ENCODE assay signal across 9 cellular contexts in genomic region chr11:66544952-66545351, GRCh38. TPM values are rescaled to one million over a fixed set of nuclear protein-coding genes. Genes with fewer than 3 reads are reported as not detected.
DNase-seq lines count a peak whose midpoint lies in the region; ATAC-seq, FAIRE-seq and TF ChIP-seq lines count a peak whose summit lies in the region.
"Not testable (repeated sequence)": the region's sequence is repeated elsewhere in the genome, so short reads cannot be mapped to it uniquely, and the experiment has no call there.
"Had no signal": no experiment of that assay in that cellular context is flagged by ENCODE, and none has a peak within 500 bp of the region (broad histone marks: within the 10 kb centered on the region; RNA-seq: fewer than 3 reads in every experiment).

No MANE protein-coding gene starts in this region.

- H3K9me3 Mint-ChIP-seq in CD8-positive, alpha-beta T cell; astrocyte (ENCODE audit: unreplicated experiment): not testable (repeated sequence)

- H3K9ac ChIP-seq in KMS-11 (peak overlapping the region; percentile 73; the same call in 1 of the 2 replicates), astrocyte (ENCODE audit: low read length) (peak overlapping the region; percentile 84), subcutaneous abdominal adipose tissue (ENCODE audit: low read length in 5 of 5) (peak overlapping the region in 4 of 5 donors; percentile 83 to 87 (median 84))

- H3K4me1 ChIP-seq in CD8-positive, alpha-beta T cell (ENCODE audit: insufficient read depth, low read length), result peaks cover 31% of the 10 kb centered on the region
- peaks cover 17% of the 10 kb centered on the region for H3K4me1 ChIP-seq in KMS-11 (ENCODE audit: low read depth, poor library complexity, severe bottlenecking)
- H3K4me1 ChIP-seq in astrocyte (ENCODE audit: insufficient read depth, low read length), result peaks cover 28% of the 10 kb centered on the region
- peaks cover 30% of the 10 kb centered on the region for H3K4me1 ChIP-seq in neuron (ENCODE audit: insufficient read depth, low read length)
- H3K4me1 ChIP-seq in subcutaneous abdominal adipose tissue (ENCODE audit: control insufficient read depth in 5 of 5, insufficient read depth in 5 of 5, low read length in 5 of 5), result peaks cover 0 to 39% (median 33%) of the 10 kb centered on the region in 5 donors

- H3K9me3 ChIP-seq in CD8-positive, alpha-beta T cell (ENCODE audit: low read length); astrocyte (ENCODE audit: insufficient read depth, low read depth, low read length); neuron (ENCODE audit: low read length); subcutaneous abdominal adipose tissue (ENCODE audit: control insufficient read depth in 5 of 5, low read length in 5 of 5): not testable (repeated sequence)

- not testable (repeated sequence) for H3K27me3 Mint-ChIP-seq in CD8-positive, alpha-beta T cell (ENCODE audit: low read depth)
- H3K27me3 Mint-ChIP-seq in astrocyte (ENCODE audit: low read depth, unreplicated experiment), result peaks cover 23% of the 10 kb centered on the region

- peaks cover 42% of the 10 kb centered on the region for H3K4me1 Mint-ChIP-seq in CD8-positive, alpha-beta T cell (ENCODE audit: low read depth)
- H3K4me1 Mint-ChIP-seq in astrocyte (ENCODE audit: low read depth, unreplicated experiment), result not testable (repeated sequence)

- not testable (repeated sequence) for ATAC-seq in CD8-positive, alpha-beta T cell

- peak overlapping the region; percentile 90; the same call in 1 of the 2 replicates for H2AFZ ChIP-seq in KMS-11 (ENCODE audit: low read depth)
- not testable (repeated sequence) for H2AFZ ChIP-seq in astrocyte (ENCODE audit: low read depth, low read length); neuron (ENCODE audit: low read depth, low read length)

- not testable (repeated sequence) for FAIRE-seq in astrocyte (lab: Jason Lieb, UNC)

- not testable (repeated sequence) for H4K20me1 ChIP-seq in KMS-11 (ENCODE audit: insufficient read depth); astrocyte (ENCODE audit: insufficient read depth, low read length)

- H3K4me3 ChIP-seq in CD8-positive, alpha-beta T cell (ENCODE audit: low read depth, low read length), result peak overlapping the region; percentile 97
- H3K4me3 ChIP-seq in KMS-11 (IDR thresholded peaks at IDR 0.05; ENCODE audit: insufficient read depth, low read depth, low read length), result not testable (repeated sequence)
- H3K4me3 ChIP-seq in astrocyte (ENCODE audit: insufficient read depth, low read depth, low read length), result peak overlapping the region; percentile 66
- peak overlapping the region; percentile 63 for H3K4me3 ChIP-seq in epithelial cell of esophagus (ENCODE audit: low read length)
- H3K4me3 ChIP-seq in kidney epithelial cell (ENCODE audit: low read depth, low read length), result peak overlapping the region; percentile 83
- peak overlapping the region; percentile 80 for H3K4me3 ChIP-seq in neuron (ENCODE audit: low read length)
- peak overlapping the region; percentile 61 to 90 (median 78) for H3K4me3 ChIP-seq in subcutaneous abdominal adipose tissue (ENCODE audit: low read depth in 1 of 5, low read length in 5 of 5)

- TF ChIP-seq CTCF in CD8-positive, alpha-beta T cell (IDR thresholded peaks at IDR 0.05); KMS-11 (conservative IDR thresholded peaks at IDR 0.05; ENCODE audit: low read depth, low read length); VCaP (conservative IDR thresholded peaks at IDR 0.05); astrocyte (IDR thresholded peaks at IDR 0.05; ENCODE audit: insufficient read depth, low read depth, low read length); epithelial cell of esophagus (IDR thresholded peaks at IDR 0.05; ENCODE audit: insufficient read depth, low read depth, low read length, missing control alignments); kidney epithelial cell (IDR thresholded peaks at IDR 0.05; ENCODE audit: insufficient read depth, low read length, poor library complexity, severe bottlenecking): not testable (repeated sequence)

- peaks cover 31% of the 10 kb centered on the region for H3K36me3 Mint-ChIP-seq in CD8-positive, alpha-beta T cell
- H3K36me3 Mint-ChIP-seq in astrocyte (ENCODE audit: low read depth, unreplicated experiment), result peaks cover 10% of the 10 kb centered on the region

- intact Hi-C loops in CD8-positive, alpha-beta T cell (cut with DNase I, micrococcal nuclease), result loop anchor here (1.0 to 10.0 kb wide), 5 partner anchors 34 to 200 kb away; partner anchors contain the start of genes BBS1 (in 1 of the 2), RBM14 (in 1 of the 2) and RBM4 (in 1 of the 2)

- H3K27ac ChIP-seq in CD8-positive, alpha-beta T cell (ENCODE audit: low read depth, low read length), result peak overlapping the region; percentile 79
- H3K27ac ChIP-seq in KMS-11; astrocyte (ENCODE audit: low read depth, low read length); subcutaneous abdominal adipose tissue (ENCODE audit: low read depth, low read length): not testable (repeated sequence)
- H3K27ac ChIP-seq in VCaP, result peak overlapping the region; percentile 88

- POLR2A ChIA-PET in CD8-positive, alpha-beta T cell (lab: Charles Lee), result interaction anchor here (1.0 to 2.7 kb wide), 6 partner anchors 16 to 133 kb away, joined by 3 to 23 read pairs (median 10); partner anchors contain the start of genes CTSF, DPP3, RBM14 and RBM4

- not testable (repeated sequence) for H3K79me2 ChIP-seq in KMS-11 (ENCODE audit: insufficient read depth, low read depth); astrocyte (ENCODE audit: insufficient read depth, low read length)

- peak overlapping the region; percentile 84 for H3K4me3 Mint-ChIP-seq in CD8-positive, alpha-beta T cell
- peak overlapping the region; percentile 86 for H3K4me3 Mint-ChIP-seq in astrocyte (ENCODE audit: unreplicated experiment)

- H3K4me2 ChIP-seq in KMS-11 (peak overlapping the region; percentile 65), astrocyte (ENCODE audit: low read length) (peak overlapping the region; percentile 88)

- CTCF ChIA-PET in CD8-positive, alpha-beta T cell (lab: Charles Lee), result interaction anchor here (1.5 to 2.6 kb wide), 3 partner anchors 34 to 133 kb away, joined by 5 to 15 read pairs (median 7); partner anchors contain the start of gene RBM4B

- H3K27ac Mint-ChIP-seq in CD8-positive, alpha-beta T cell, result peak overlapping the region; percentile 92
- peak overlapping the region; percentile 86 for H3K27ac Mint-ChIP-seq in astrocyte (ENCODE audit: unreplicated experiment)

- H3K27me3 ChIP-seq in CD8-positive, alpha-beta T cell (ENCODE audit: insufficient read depth, low read length); KMS-11 (ENCODE audit: insufficient read depth, low read depth); astrocyte (ENCODE audit: insufficient read depth, low read length); neuron (ENCODE audit: insufficient read depth, low read length); subcutaneous abdominal adipose tissue (ENCODE audit: control insufficient read depth in 5 of 5, insufficient read depth in 4 of 5, low read length in 5 of 5): not testable (repeated sequence)
- H3K27me3 ChIP-seq in kidney epithelial cell (ENCODE audit: control insufficient read depth, insufficient read depth, low read length), result peaks cover 24% of the 10 kb centered on the region

- H3K36me3 ChIP-seq in CD8-positive, alpha-beta T cell (ENCODE audit: insufficient read depth, low read length), result peaks cover 16% of the 10 kb centered on the region
- not testable (repeated sequence) for H3K36me3 ChIP-seq in KMS-11 (ENCODE audit: insufficient read depth); astrocyte (ENCODE audit: insufficient read depth, low read length); kidney epithelial cell (ENCODE audit: control insufficient read depth, insufficient read depth, low read length)
- H3K36me3 ChIP-seq in neuron (ENCODE audit: insufficient read depth, low read length) (peaks cover 10% of the 10 kb centered on the region), subcutaneous abdominal adipose tissue (ENCODE audit: control insufficient read depth in 5 of 5, insufficient read depth in 5 of 5, low read length in 5 of 5) (peaks cover 0 to 33% (median 22%) of the 10 kb centered on the region in 5 donors)

- not testable (repeated sequence) for DNase-seq in CD8-positive, alpha-beta T cell; astrocyte (ENCODE audit: low read depth); epithelial cell of esophagus (ENCODE audit: low read depth); kidney epithelial cell (ENCODE audit: low read depth)

RNA-seq across cellular contexts. Expression of gene ZDHHC24, which starts 0.9 kb away (rescaled TPM):
- total RNA-seq in CD8-positive, alpha-beta T cell, result 10 to 100 TPM; 15.0 to 15.9 TPM
- total RNA-seq in astrocyte (13.5 and 15.6 TPM in 2 replicates), kidney epithelial cell (22.0 and 22.4 TPM in 2 replicates)

RNA-seq across cellular contexts. Expression of gene ACTN3, which starts 1.8 kb away (rescaled TPM):
- total RNA-seq in CD8-positive, alpha-beta T cell, result under 1 TPM; 0.17 to 0.27 TPM
- total RNA-seq in astrocyte, result not detected in 2 replicates
- total RNA-seq in kidney epithelial cell, result not detected in 2 replicates
- total RNA-seq: left lobe of liver had no signal

RNA-seq across cellular contexts. Expression of gene CTSF, which starts 23.5 kb away (rescaled TPM):
- total RNA-seq in CD8-positive, alpha-beta T cell, result 10 to 100 TPM; 13.1 to 14.1 TPM
- total RNA-seq in astrocyte (1.5 and 4.0 TPM in 2 replicates), kidney epithelial cell (21.0 and 25.1 TPM in 2 replicates)

RNA-seq across cellular contexts. Expression of gene BBS1, which starts 34.5 kb away (rescaled TPM):
- 10 to 100 TPM; 10.8 to 13.5 TPM for total RNA-seq in CD8-positive, alpha-beta T cell
- total RNA-seq in astrocyte (18.8 and 20.3 TPM in 2 replicates), kidney epithelial cell (31.7 and 39.6 TPM in 2 replicates)

RNA-seq across cellular contexts. Expression of gene CCDC87, which starts 47.9 kb away (rescaled TPM):
- under 1 TPM; 0.53 to 0.65 TPM for total RNA-seq in CD8-positive, alpha-beta T cell
- total RNA-seq in astrocyte, result 0.31 and 0.34 TPM in 2 replicates
- 0.58 and 0.75 TPM in 2 replicates for total RNA-seq in kidney epithelial cell
